Comparison of ENCODE assay signal across 24 cellular contexts in the genomic region with DNA sequence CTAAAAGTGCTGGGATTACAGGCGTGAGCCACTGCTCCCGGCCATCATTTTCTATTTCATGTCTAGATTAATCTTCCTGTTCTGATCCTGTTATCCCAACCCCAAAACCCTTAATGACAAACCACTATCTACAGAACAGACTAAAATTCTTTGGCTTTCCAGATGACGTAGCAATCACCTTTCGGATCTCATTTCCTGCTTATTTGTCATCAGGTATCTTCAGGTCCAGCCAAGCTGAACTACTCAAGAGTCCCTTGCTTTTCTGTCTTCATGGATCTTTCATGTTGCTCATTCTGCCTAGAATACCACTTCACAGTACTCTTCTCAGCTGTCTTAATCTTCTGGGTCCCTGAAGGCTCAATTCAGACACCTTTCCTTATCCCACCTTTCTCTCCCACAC. TPM values are rescaled to one million over a fixed set of nuclear protein-coding genes. Genes with fewer than 3 reads are reported as not detected.
DNase-seq lines count a peak whose midpoint lies in the region; ATAC-seq, FAIRE-seq and TF ChIP-seq lines count a peak whose summit lies in the region.
"Had no signal": no experiment of that assay in that cellular context is flagged by ENCODE, and none has a peak within 500 bp of the region (broad histone marks: within the 10 kb centered on the region; RNA-seq: fewer than 3 reads in every experiment).

No MANE protein-coding gene starts in this region.

- no peak for FAIRE-seq in K562 (lab: Jason Lieb, UNC)
- FAIRE-seq: G401.6 had no signal

- no peak overlapping the region for H3K4me2 ChIP-seq in K562 (ENCODE audit: insufficient read depth, low read length)

- no peak overlapping the region for H3K9ac ChIP-seq in K562 (ENCODE audit: insufficient read depth in 1 of 2, low read depth in 2 of 2, low read length in 2 of 2)

- no peaks in the 10 kb centered on the region for H3K27me3 Mint-ChIP-seq in activated naive CD4-positive, alpha-beta T cell treated with anti-CD3 and anti-CD28 coated beads, Interleukin-2, amount 50 U/mL, for 24 hours

- 65% methylated on average over 4 of the region's 4 CpGs for WGBS in K562 (ENCODE audit: insufficient coverage, low coverage, missing lambda C conversion rate)

- H3K36me3 ChIP-seq in K562 (ENCODE audit: control insufficient read depth, insufficient read depth, low read length) = no peaks in the 10 kb centered on the region
- H3K36me3 ChIP-seq: BE2C had no signal

- no peak for TF ChIP-seq EP300 in K562 (IDR thresholded peaks at IDR 0.05; ENCODE audit: low read length)

- no peak for TF ChIP-seq CTCF in K562 (IDR thresholded peaks at IDR 0.05 in 2 of 3, conservative IDR thresholded peaks at IDR 0.05 in 1 of 3; ENCODE audit: insufficient read depth in 2 of 3, low read depth in 1 of 3, low read length in 3 of 3)
- TF ChIP-seq CTCF in foreskin keratinocyte (conservative IDR thresholded peaks at IDR 0.05) = no peak

- peak overlapping the region; percentile 3 for H3K27ac Mint-ChIP-seq in activated naive CD4-positive, alpha-beta T cell treated with anti-CD3 and anti-CD28 coated beads, Interleukin-2, amount 50 U/mL, for 24 hours

- H4K20me1 ChIP-seq in K562 (replicated peaks; ENCODE audit: control insufficient read depth, insufficient read depth, low read length) = no peaks in the 10 kb centered on the region

- intact Hi-C loops in K562 (cut with micrococcal nuclease) = no loop called here

- H3K27me3 ChIP-seq in K562 (ENCODE audit: control insufficient read depth in 2 of 2, insufficient read depth in 2 of 2, low read length in 2 of 2) (no peaks in the 10 kb centered on the region), foreskin keratinocyte (no peaks in the 10 kb centered on the region)
- H3K27me3 ChIP-seq: BE2C had no signal

- H3K27ac ChIP-seq in K562 (ENCODE audit: extremely low read depth, low read depth, low read length) (no peak overlapping the region), foreskin keratinocyte (peak overlapping the region; percentile 75)
- H3K27ac ChIP-seq: SK-N-MC had no signal

- no peaks in the 10 kb centered on the region for H3K9me3 Mint-ChIP-seq in activated naive CD4-positive, alpha-beta T cell treated with anti-CD3 and anti-CD28 coated beads, Interleukin-2, amount 50 U/mL, for 24 hours
- H3K9me3 Mint-ChIP-seq: CD14-positive monocyte had no signal

- no peak for TF ChIP-seq RAD21 in K562 (CRISPR knock-in tag; conservative IDR thresholded peaks at IDR 0.05 in 1 of 2, IDR thresholded peaks at IDR 0.05 in 1 of 2)

- no peaks in the 10 kb centered on the region for H3K9me3 ChIP-seq in K562 (replicated peaks; ENCODE audit: control insufficient read depth, insufficient read depth, low read depth, low read length)
- H3K9me3 ChIP-seq: BE2C had no signal

- peaks cover 6% of the 10 kb centered on the region for H3K4me1 Mint-ChIP-seq in activated naive CD4-positive, alpha-beta T cell treated with anti-CD3 and anti-CD28 coated beads, Interleukin-2, amount 50 U/mL, for 24 hours

- H3K36me3 Mint-ChIP-seq in activated naive CD4-positive, alpha-beta T cell treated with anti-CD3 and anti-CD28 coated beads, Interleukin-2, amount 50 U/mL, for 24 hours = no peaks in the 10 kb centered on the region
- H3K36me3 Mint-ChIP-seq: CD14-positive monocyte had no signal

- H3K4me1 ChIP-seq in K562 (replicated peaks in 1 of 2; ENCODE audit: control insufficient read depth in 2 of 2, insufficient read depth in 2 of 2, low read length in 2 of 2) (peaks cover 0 to 8% of the 10 kb centered on the region in 2 experiments; a peak in 4 of 5 replicates), foreskin keratinocyte (peaks cover 18% of the 10 kb centered on the region)
- H3K4me1 ChIP-seq: BE2C had no signal

- TF ChIP-seq POLR2A in K562 (conservative IDR thresholded peaks at IDR 0.05) = no peak

- peak overlapping the region; percentile 20 for H2AFZ ChIP-seq in K562 (ENCODE audit: low read depth, low read length)

- H3K9me1 ChIP-seq in K562 (ENCODE audit: control insufficient read depth, insufficient read depth, low read length) = no peaks in the 10 kb centered on the region

- in situ Hi-C loops in K562 (cut with MboI) = no loop called here

- ATAC-seq in K562 = no peak
- ATAC-seq in foreskin keratinocyte = peak; percentile 42
- ATAC-seq in HG02763 (IDR thresholded peaks at IDR 0.05; ENCODE audit: unreplicated experiment) = no peak
- ATAC-seq: Panc1 had no signal

- H3K4me3 Mint-ChIP-seq in activated naive CD4-positive, alpha-beta T cell treated with anti-CD3 and anti-CD28 coated beads, Interleukin-2, amount 50 U/mL, for 24 hours = no peak overlapping the region
- H3K4me3 Mint-ChIP-seq: CD14-positive monocyte had no signal

- DNase-seq in activated naive CD4-positive, alpha-beta T cell (lab: John Stamatoyannopoulos, UW) = no peak
- DNase-seq in K562 (ENCODE audit: extremely low read depth in 1 of 4, low spot score in 3 of 4) (no peak), foreskin keratinocyte (peak; percentile 32 to 67), HEK293T (ENCODE audit: extremely low spot score) (no peak), NCI-H2227 treated with DMSO at 0.1 percent for 48 hours (lab: John Stamatoyannopoulos, UW) (no peak)
- DNase-seq: 8988T, ACHN, BE2C, Calu3, GOT3, HCEC 1CT, KG1, MM.1S, NCI-H1417, NCI-H1694, NCI-H2029 treated with DMSO at 0.1 percent for 48 hours, NCI-H69, SHP77 treated with DMSO at 0.1 percent for 48 hours had no signal

- no peak overlapping the region for H3K4me3 ChIP-seq in K562
- H3K4me3 ChIP-seq: SK-N-MC had no signal

- POLR2A ChIA-PET in K562 (lab: Yijun Ruan, JAX) (no interaction called here), HEK293T (lab: Yijun Ruan, JAX) (no interaction called here)

- CTCF ChIA-PET in K562 (lab: Yijun Ruan, JAX; ENCODE audit: low intra/inter-chr PET ratio) (no interaction called here), HEK293T (lab: Yijun Ruan, JAX) (no interaction called here)

- no TSS peak for BruUV-seq in K562 (replicated peaks; lab: Mats Ljungman, UMichigan)

- no peaks in the 10 kb centered on the region for H3K79me2 ChIP-seq in K562 (ENCODE audit: control insufficient read depth, insufficient read depth, low read length)

TF ChIP-seq in K562, 482 proteins besides CTCF, POLR2A, EP300 and RAD21:
- TF ChIP-seq PURB (CRISPR knock-in tag; IDR thresholded peaks at IDR 0.05; ENCODE audit: low read depth) (no peak), MTF1 (CRISPR knock-in tag; IDR thresholded peaks at IDR 0.05; ENCODE audit: borderline replicate concordance) (no peak), RBM34 (IDR thresholded peaks at IDR 0.05; ENCODE audit: borderline replicate concordance, insufficient read depth, low read length) (no peak)

TF ChIP-seq in HEK293T, 16 proteins besides CTCF, POLR2A, EP300 and RAD21:
- TF ChIP-seq NFRKB (IDR thresholded peaks at IDR 0.05) = no peak

RNA-seq across cellular contexts. Expression of gene IPO7, which starts 27.4 kb away (rescaled TPM):
- total RNA-seq in K562 (2011; cell fraction: chromatin; rRNA removed; ENCODE audit: low replicate concordance) = 180 and 323 TPM in 2 replicates
- total RNA-seq in K562 (2011; cell fraction: nucleolus; rRNA removed) = 70.2 and 84.5 TPM in 2 replicates
- 129 and 135 TPM in 2 replicates for total RNA-seq in K562 (2011; cell fraction: nucleoplasm; rRNA removed)
- total RNA-seq in K562 (2014; rRNA removed) = 48.2 and 50.7 TPM in 2 replicates
- 138 and 149 TPM in 2 replicates for total RNA-seq in K562 (2014; rRNA removed; fragmentation: Illumina TruSeq; extraction: Trizol)
- total RNA-seq in K562 (2015; rRNA removed; fragmentation: Illumina TruSeq; extraction: Trizol) = 101 and 110 TPM in 2 replicates
- 136 and 139 TPM in 2 replicates for total RNA-seq in K562 (2021)
- polyA plus RNA-seq in K562 (2011; rRNA removed) = 96.0 and 124 TPM in 2 replicates
- 25.5 and 49.4 TPM in 2 replicates for polyA plus RNA-seq in K562 (2011; cell fraction: cytosol; rRNA removed)
- polyA plus RNA-seq in K562 (2011; cell fraction: nucleus; rRNA removed) = 38.0 and 39.8 TPM in 2 replicates
- polyA plus RNA-seq in K562 (2012) = 69.9 and 74.5 TPM in 2 replicates
- polyA plus RNA-seq in K562 (2014; fragmentation: Illumina TruSeq; extraction: Trizol) = 112 and 129 TPM in 2 replicates
- 10 to 100 TPM; 23.6 to 28.7 TPM for polyA plus RNA-seq in K562 (2014; fragmentation: Nextera tagmentation; extraction: Ambion mirVana)
- polyA plus RNA-seq in K562 (2014; rRNA removed) = 69.1 and 73.4 TPM in 2 replicates
- polyA minus RNA-seq in K562 (2011; rRNA and poly(A)+ RNA removed) = 224 and 240 TPM in 2 replicates
- polyA minus RNA-seq in K562 (2011; cell fraction: cytosol; rRNA and poly(A)+ RNA removed) = 144 and 148 TPM in 2 replicates
- polyA minus RNA-seq in K562 (2011; cell fraction: nucleus; rRNA and poly(A)+ RNA removed) = 52.9 and 81.3 TPM in 2 replicates
- total RNA-seq in foreskin keratinocyte = 124 and 127 TPM in 2 replicates
- 28.7 and 35.1 TPM in 2 replicates for polyA plus RNA-seq in foreskin keratinocyte

RNA-seq across cellular contexts. Expression of gene TMEM41B, which starts 42.6 kb away (rescaled TPM):
- 126 and 247 TPM in 2 replicates for total RNA-seq in K562 (2011; cell fraction: chromatin; rRNA removed; ENCODE audit: low replicate concordance)
- 91.1 and 96.4 TPM in 2 replicates for total RNA-seq in K562 (2011; cell fraction: nucleolus; rRNA removed)
- total RNA-seq in K562 (2011; cell fraction: nucleoplasm; rRNA removed) = 150 and 203 TPM in 2 replicates
- total RNA-seq in K562 (2014; rRNA removed) = 58.5 and 65.8 TPM in 2 replicates
- 51.5 and 58.8 TPM in 2 replicates for total RNA-seq in K562 (2014; rRNA removed; fragmentation: Illumina TruSeq; extraction: Trizol)
- 34.5 and 37.0 TPM in 2 replicates for total RNA-seq in K562 (2015; rRNA removed; fragmentation: Illumina TruSeq; extraction: Trizol)
- 44.3 and 48.7 TPM in 2 replicates for total RNA-seq in K562 (2021)
- 79.6 and 89.6 TPM in 2 replicates for polyA plus RNA-seq in K562 (2011; rRNA removed)
- polyA plus RNA-seq in K562 (2011; cell fraction: cytosol; rRNA removed) = 25.0 and 45.7 TPM in 2 replicates
- 60.6 and 87.8 TPM in 2 replicates for polyA plus RNA-seq in K562 (2011; cell fraction: nucleus; rRNA removed)
- 28.0 and 30.7 TPM in 2 replicates for polyA plus RNA-seq in K562 (2012)
- 28.1 and 28.8 TPM in 2 replicates for polyA plus RNA-seq in K562 (2014; fragmentation: Illumina TruSeq; extraction: Trizol)
- polyA plus RNA-seq in K562 (2014; fragmentation: Nextera tagmentation; extraction: Ambion mirVana) = 10 to 100 TPM; 17.1 to 24.7 TPM
- 58.7 and 75.6 TPM in 2 replicates for polyA plus RNA-seq in K562 (2014; rRNA removed)
- polyA minus RNA-seq in K562 (2011; rRNA and poly(A)+ RNA removed) = 48.1 and 48.6 TPM in 2 replicates
- 23.0 and 24.4 TPM in 2 replicates for polyA minus RNA-seq in K562 (2011; cell fraction: cytosol; rRNA and poly(A)+ RNA removed)
- 34.3 and 57.6 TPM in 2 replicates for polyA minus RNA-seq in K562 (2011; cell fraction: nucleus; rRNA and poly(A)+ RNA removed)
- 58.4 and 71.7 TPM in 2 replicates for total RNA-seq in foreskin keratinocyte
- polyA plus RNA-seq in foreskin keratinocyte = 28.6 and 31.9 TPM in 2 replicates

Comparison
In these comparisons a context has a peak if more than half of its experiments do, and no peak if none do; other contexts are left out.
1. DNase-seq: peak in foreskin keratinocyte (2 of 2); none in activated naive CD4-positive, alpha-beta T cell (0 of 4), K562 (0 of 4), HEK293T (single experiment) and NCI-H2227 treated with DMSO at 0.1 percent for 48 hours (single experiment).